In genomic region chr9:83707768-83708514, GRCh38 we compare ENCODE assay signal across 8 cellular contexts. TPM values are rescaled to one million over a fixed set of nuclear protein-coding genes. Genes with fewer than 3 reads are reported as not detected.
DNase-seq lines count a peak whose midpoint lies in the region; ATAC-seq and TF ChIP-seq lines count a peak whose summit lies in the region.

Gene UBQLN1 (minus strand): TSS chr9:83707958. CDS start chr9:83707679, 279 bp downstream.

- ATAC-seq in GM21529 (IDR thresholded peaks at IDR 0.05; ENCODE audit: unreplicated experiment) = peak; percentile 70
- peak; percentile 92 for ATAC-seq in IMR-90 (ENCODE audit: low read depth)

- H3K79me1 ChIP-seq in IMR-90 (ENCODE audit: low read depth in 1 of 2, low read length in 2 of 2) = peaks cover 5 to 12% of the 10 kb centered on the region in 2 experiments; a peak in 2 of 4 replicates

- H3K18ac ChIP-seq in IMR-90 (ENCODE audit: low read depth, low read length) = peak within 1 kb of the TSS; percentile 99

- H3K4me2 ChIP-seq in IMR-90 (ENCODE audit: low read depth, low read length) = peak within 1 kb of the TSS; percentile 98
- H3K4me2 ChIP-seq in OCI-LY7 (ENCODE audit: low read length) = peak within 1 kb of the TSS; percentile 84

- no peak for TF ChIP-seq CTCF in IMR-90 (conservative IDR thresholded peaks at IDR 0.05; ENCODE audit: low read depth, low read length)
- TF ChIP-seq CTCF in OCI-LY7 (conservative IDR thresholded peaks at IDR 0.05; ENCODE audit: low read length) = no peak

- H3K27me3 ChIP-seq in IMR-90 (ENCODE audit: control insufficient read depth, insufficient read depth, low read length) = no peaks in the 10 kb centered on the region

- BruUV-seq in IMR-90 (replicated peaks; lab: Mats Ljungman, UMichigan) (no TSS peak), OCI-LY7 (replicated peaks; lab: Mats Ljungman, UMichigan) (no TSS peak)

- H4K5ac ChIP-seq in IMR-90 (ENCODE audit: low read depth, low read length) = peak within 1 kb of the TSS; percentile 99

- peak within 1 kb of the TSS; percentile 99 for H3K14ac ChIP-seq in IMR-90 (replicated peaks; ENCODE audit: low read depth, low read length)

- H2BK20ac ChIP-seq in IMR-90 (ENCODE audit: low read depth, low read length) = peak within 1 kb of the TSS; percentile 65; the same call in 1 of the 2 replicates

- H3K4ac ChIP-seq in IMR-90 (ENCODE audit: low read depth, low read length) = peak within 1 kb of the TSS; percentile 99

- H2AFZ ChIP-seq in IMR-90 (replicated peaks; ENCODE audit: low read length, poor library complexity) (peak within 1 kb of the TSS; percentile 97), OCI-LY7 (ENCODE audit: low read length) (peak within 1 kb of the TSS; percentile 85)

- peak within 1 kb of the TSS; percentile 98 for H2BK120ac ChIP-seq in IMR-90 (ENCODE audit: low read depth, low read length)

- H3K27ac ChIP-seq in IMR-90 (ENCODE audit: insufficient read depth, low read length) (peak within 1 kb of the TSS; percentile 89), OCI-LY7 (ENCODE audit: low read depth, low read length, poor library complexity, severe bottlenecking) (peak within 1 kb of the TSS; percentile 85)

- H4K91ac ChIP-seq in IMR-90 (ENCODE audit: insufficient read depth, low read depth, low read length) = peak within 1 kb of the TSS; percentile 100

- no peaks in the 10 kb centered on the region for H3K4me1 ChIP-seq in IMR-90 (ENCODE audit: control insufficient read depth, insufficient read depth, low read length)
- H3K4me1 ChIP-seq in OCI-LY7 (ENCODE audit: insufficient read depth, low read length, poor library complexity, severe bottlenecking) = peaks cover 37% of the 10 kb centered on the region

- H3K36me3 ChIP-seq in IMR-90 (ENCODE audit: control insufficient read depth, insufficient read depth, low read length) = no peaks in the 10 kb centered on the region
- peaks cover 15% of the 10 kb centered on the region for H3K36me3 ChIP-seq in OCI-LY7 (ENCODE audit: insufficient read depth, low read length)

- POLR2A ChIA-PET in IMR-90 (lab: Charles Lee; ENCODE audit: unreplicated experiment) = no interaction called here
- POLR2A ChIA-PET in OCI-LY7 (lab: Charles Lee) = interaction anchor here (0.7 to 3.5 kb wide), 13 partner anchors 11 to 276 kb away, joined by 3 to 41 read pairs (median 3); partner anchors contain the start of genes HNRNPK and IDNK

- intact Hi-C loops in IMR-90 (cut with micrococcal nuclease) (loop anchor here (5.0 to 10.0 kb wide), 2 partner anchors 109 to 277 kb away; partner anchors contain the start of genes GKAP1, HNRNPK and RMI1), OCI-LY7 (cut with micrococcal nuclease; ENCODE audit: unreplicated experiment) (loop anchor here (1.0 to 5.0 kb wide), 5 partner anchors 15 to 272 kb away; partner anchors contain the start of genes GKAP1, HNRNPK, IDNK and KIF27)

- peak within 1 kb of the TSS; percentile 65; the same call in 1 of the 2 replicates for H2AK5ac ChIP-seq in IMR-90 (ENCODE audit: low read depth, low read length)

- peak; percentile 75 for DNase-seq in DMS 273 treated with DMSO at 0.1 percent for 48 hours (lab: John Stamatoyannopoulos, UW)
- peak; percentile 94 for DNase-seq in IMR-90
- DNase-seq in OCI-LY7 (ENCODE audit: low spot score) = peak; percentile 95
- peak; percentile 82 for DNase-seq in activated T-cell treated with anti-CD3 and anti-CD28 coated beads for 1 hour (ENCODE audit: low read depth)
- peak; percentile 91 for DNase-seq in epidermal melanocyte (ENCODE audit: insufficient read length, low spot score)
- DNase-seq in middle frontal gyrus (ENCODE audit: extremely low spot score, low spot score) = peak; percentile 79
- peak; percentile 80 to 87 for DNase-seq in stimulated activated CD8-positive, alpha-beta memory T cell treated with anti-CD3 and anti-CD28 coated beads, Interleukin-2, amount 100 ng/mL, for 1 hour (ENCODE audit: low read depth in 2 of 2)

- peak within 1 kb of the TSS; percentile 96 for H3K23ac ChIP-seq in IMR-90 (ENCODE audit: low read depth, low read length)

- in situ Hi-C loops in IMR-90 (cut with MboI; ENCODE audit: low sequenced_read_pairs) = no loop called here

- H3K4me3 ChIP-seq in IMR-90 (ENCODE audit: insufficient read depth, low read depth, low read length) (peak within 1 kb of the TSS; percentile 82), OCI-LY7 (ENCODE audit: low read depth, low read length, poor library complexity, severe bottlenecking) (peak within 1 kb of the TSS; percentile 89)

- CTCF ChIA-PET in IMR-90 (lab: Yijun Ruan, JAX) (interaction anchor here (0.8 kb wide), 1 partner anchor 464 kb away, joined by 3 read pairs; no protein-coding TSS in a partner anchor), OCI-LY7 (lab: Charles Lee; ENCODE audit: unreplicated experiment) (no interaction called here)

- TF ChIP-seq POLR2A in IMR-90 (IDR thresholded peaks at IDR 0.05; ENCODE audit: low read depth, low read length) = peak; percentile 84; the same call in 1 of the 2 replicates

- no peaks in the 10 kb centered on the region for H3K9me3 ChIP-seq in IMR-90 (ENCODE audit: control insufficient read depth, insufficient read depth, low read length)
- no peaks in the 10 kb centered on the region for H3K9me3 ChIP-seq in OCI-LY7 (ENCODE audit: low read length)

- peak within 1 kb of the TSS; percentile 92 for H3K9ac ChIP-seq in IMR-90 (ENCODE audit: low read depth, low read length)

- H2AK9ac ChIP-seq in IMR-90 (replicated peaks; ENCODE audit: low read depth, low read length, poor library complexity) = peak within 1 kb of the TSS; percentile 92

- peak within 1 kb of the TSS; percentile 99 for H3K56ac ChIP-seq in IMR-90 (ENCODE audit: extremely low read depth, insufficient read depth, low read length)

- 0% methylated on average over 21 of the region's 67 CpGs; no CpG with 5 or more reads in 1 of the 2 experiments for WGBS in IMR-90 (ENCODE audit: extremely low coverage in 2 of 2, insufficient read length in 1 of 2), 2 experiments

- dilution Hi-C loops in IMR-90 (cut with HindIII; ENCODE audit: low sequenced_read_pairs, unreplicated experiment) = no loop called here

- no peak for TF ChIP-seq RAD21 in IMR-90 (IDR thresholded peaks at IDR 0.05; ENCODE audit: low read length)

- H3K9me2 ChIP-seq in OCI-LY7 (ENCODE audit: insufficient read depth, low read length) = no peaks in the 10 kb centered on the region

- peak within 1 kb of the TSS; percentile 94 for H2BK5ac ChIP-seq in IMR-90 (ENCODE audit: low read depth, low read length, poor library complexity, severe bottlenecking)

- no peaks in the 10 kb centered on the region for H3K9me1 ChIP-seq in IMR-90 (ENCODE audit: insufficient read depth, low read length)

- peaks cover 47% of the 10 kb centered on the region for H3K79me2 ChIP-seq in OCI-LY7 (ENCODE audit: insufficient read depth, low read depth, low read length)

- peak within 1 kb of the TSS; percentile 97; the same call in 2 of the 3 replicates for H2BK15ac ChIP-seq in IMR-90 (ENCODE audit: low read depth, low read length)

- peaks cover 39% of the 10 kb centered on the region for H4K20me1 ChIP-seq in IMR-90 (ENCODE audit: insufficient read depth, low read length)
- H4K20me1 ChIP-seq in OCI-LY7 (ENCODE audit: insufficient read depth, low read length) = peaks cover 13% of the 10 kb centered on the region; the same call in 1 of the 2 replicates

- H4K8ac ChIP-seq in IMR-90 (ENCODE audit: low read depth in 2 of 2, low read length in 2 of 2) = peak within 1 kb of the TSS; percentile 96 to 99

TF ChIP-seq in IMR-90, 13 proteins besides CTCF, POLR2A, EP300 and RAD21:
- TF ChIP-seq NFE2L2 (IDR thresholded peaks at IDR 0.05; ENCODE audit: low read depth, low read length) (peak; percentile 42), BHLHE40 (IDR thresholded peaks at IDR 0.05; ENCODE audit: low read depth, low read length) (no peak), MXI1 (IDR thresholded peaks at IDR 0.05; ENCODE audit: borderline replicate concordance, low read depth, low read length) (peak; percentile 67; the same call in 1 of the 2 replicates), MAFK (IDR thresholded peaks at IDR 0.05; ENCODE audit: low read depth, low read length) (no peak)

RNA-seq across cellular contexts. Expression of gene UBQLN1, which starts in this region (rescaled TPM):
- total RNA-seq in IMR-90 (2012; rRNA removed) (129 and 164 TPM in 2 replicates), OCI-LY7 (2022) (179 and 185 TPM in 2 replicates)
- polyA plus RNA-seq in IMR-90 (2012; rRNA removed) = 66.4 and 74.3 TPM in 2 replicates
- polyA plus RNA-seq in IMR-90 (2012; cell fraction: cytosol; rRNA removed) = 29.3 and 30.0 TPM in 2 replicates
- 15.1 and 50.0 TPM in 2 replicates for polyA plus RNA-seq in IMR-90 (2012; cell fraction: nucleus; rRNA removed; ENCODE audit: low replicate concordance)
- total RNA-seq in OCI-LY7 (2014; rRNA removed; shearing (Covaris generic)) = 83.9 and 115 TPM in 2 replicates

Comparison
In these comparisons a context has a peak if more than half of its experiments do, and no peak if none do; other contexts are left out.
1. Peak in every context shown above with its lines: DNase-seq, ATAC-seq, H3K4me3 ChIP-seq and H3K27ac ChIP-seq.